ENCODE assay signal across 8 cellular contexts in the genomic region with DNA sequence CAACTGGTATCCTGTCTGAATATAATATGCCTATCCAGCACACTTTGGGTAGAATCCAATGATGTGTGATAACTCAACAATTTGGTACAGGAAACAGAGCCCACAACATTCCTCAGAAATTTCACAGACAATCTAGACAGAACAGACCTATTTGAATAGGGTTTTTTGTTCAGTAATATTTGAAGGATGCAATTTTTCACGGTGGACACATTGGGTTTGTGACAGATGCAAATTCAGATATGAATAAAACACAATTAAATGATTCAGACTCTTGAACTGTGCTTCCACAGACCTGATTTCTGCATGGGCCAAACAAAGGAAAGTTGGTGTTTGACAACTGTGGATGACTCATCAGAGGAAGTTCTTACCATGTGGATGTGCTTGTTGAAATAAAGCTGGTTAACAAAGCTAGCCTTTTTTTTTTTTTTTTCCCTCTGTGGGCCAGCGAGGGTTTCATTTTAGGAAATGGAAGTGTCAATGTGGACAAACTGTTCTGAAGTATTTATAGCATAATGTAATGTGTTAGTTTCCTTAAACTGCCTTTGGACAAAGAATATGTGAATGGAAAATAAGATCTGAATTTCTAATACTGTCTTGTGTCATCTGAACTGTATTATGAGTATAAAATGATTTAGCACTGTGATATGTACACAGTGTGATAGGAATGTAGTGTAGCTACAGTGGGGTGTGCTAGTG. TPM values are rescaled to one million over a fixed set of nuclear protein-coding genes. Genes with fewer than 3 reads are reported as not detected.
DNase-seq lines count a peak whose midpoint lies in the region; ATAC-seq, FAIRE-seq and TF ChIP-seq lines count a peak whose summit lies in the region.

No MANE protein-coding gene starts in this region.

- no peaks in the 10 kb centered on the region for H3K27me3 Mint-ChIP-seq in CD4-positive, CD25-positive, alpha-beta regulatory T cell

- WGBS in lung, 2 donors: 1 to 8% methylated on average over 2 of the region's 2 CpGs

- H3K4me1 Mint-ChIP-seq in CD4-positive, CD25-positive, alpha-beta regulatory T cell: peaks cover 22 to 44% (median 29%) of the 10 kb centered on the region in 4 donors

- peaks cover 0 to 2% (median 0%) of the 10 kb centered on the region in 7 donors for H3K9me3 Mint-ChIP-seq in CD4-positive, CD25-positive, alpha-beta regulatory T cell

- peak; percentile 51 to 57 for ATAC-seq in CD4-positive, CD25-positive, alpha-beta regulatory T cell (ENCODE audit: low read depth in 2 of 2)
- peak; percentile 89 for ATAC-seq in SK-N-SH treated with all-trans-retinoic acid at 6 μM for 48 hours
- peak; percentile 76 for ATAC-seq in lung (ENCODE audit: insufficient read depth, low FRiP score)
- no peak for ATAC-seq in HG02981 (IDR thresholded peaks at IDR 0.05; ENCODE audit: unreplicated experiment)
- no peak for ATAC-seq in GM21786 (IDR thresholded peaks at IDR 0.05; ENCODE audit: unreplicated experiment)

- H3K4me1 ChIP-seq in CD4-positive, CD25-positive, alpha-beta regulatory T cell (ENCODE audit: control insufficient read depth, insufficient read depth, low read length, poor library complexity, severe bottlenecking): peaks cover 18% of the 10 kb centered on the region
- H3K4me1 ChIP-seq in lung (ENCODE audit: control insufficient read depth in 2 of 2, insufficient read depth in 2 of 2, low read length in 2 of 2): peaks cover 0 to 23% of the 10 kb centered on the region in 2 donors

- H3K9me3 ChIP-seq in CD4-positive, CD25-positive, alpha-beta regulatory T cell (ENCODE audit: control insufficient read depth in 2 of 2, low read length in 2 of 2): peaks cover 3 to 4% of the 10 kb centered on the region in 2 experiments
- peaks cover 0 to 1% of the 10 kb centered on the region in 2 donors for H3K9me3 ChIP-seq in lung (ENCODE audit: control insufficient read depth in 2 of 2, insufficient read depth in 1 of 2, low read length in 1 of 2)

- peak in 1 of 3 donors; percentile 47 for DNase-seq in CD4-positive, CD25-positive, alpha-beta regulatory T cell
- peak; percentile 87 for DNase-seq in HFF-Myc (ENCODE audit: extremely low read depth, low read depth)
- peak; percentile 98 for DNase-seq in dermis blood vessel endothelial cell
- DNase-seq in lung (ENCODE audit: low spot score): no peak
- peak; percentile 79 for DNase-seq in urothelium cell line (ENCODE audit: low spot score)

- no peaks in the 10 kb centered on the region for H3K36me3 ChIP-seq in CD4-positive, CD25-positive, alpha-beta regulatory T cell (ENCODE audit: control insufficient read depth, insufficient read depth, low read length)
- H3K36me3 ChIP-seq in lung (ENCODE audit: control insufficient read depth in 2 of 2, insufficient read depth in 2 of 2, low read length in 2 of 2): peaks cover 0 to under 1% of the 10 kb centered on the region in 2 donors

- TF ChIP-seq CTCF in HFF-Myc (IDR thresholded peaks at IDR 0.05; ENCODE audit: low read depth, low read length, missing control alignments) (no peak), lung (IDR thresholded peaks at IDR 0.05; ENCODE audit: control extremely low read depth, extremely low read depth) (no peak)

- no peak overlapping the region for H3K4me3 Mint-ChIP-seq in CD4-positive, CD25-positive, alpha-beta regulatory T cell

- no peak overlapping the region for H3K27ac ChIP-seq in CD4-positive, CD25-positive, alpha-beta regulatory T cell (ENCODE audit: insufficient read depth, low read length, poor library complexity, severe bottlenecking)
- H3K27ac ChIP-seq in lung (ENCODE audit: low read depth in 1 of 2, low read length in 1 of 2): peak overlapping the region in 1 of 2 donors; percentile 66

- H3K36me3 Mint-ChIP-seq in CD4-positive, CD25-positive, alpha-beta regulatory T cell: peaks cover 6% of the 10 kb centered on the region

- no peak overlapping the region for H3K4me3 ChIP-seq in CD4-positive, CD25-positive, alpha-beta regulatory T cell (ENCODE audit: low read depth, low read length)
- H3K4me3 ChIP-seq in HFF-Myc (replicated peaks; ENCODE audit: low read depth, low read length) (no peak overlapping the region), lung (no peak overlapping the region)

- FAIRE-seq in urothelium cell line (lab: Jason Lieb, UNC): peak; percentile 95

- H3K27ac Mint-ChIP-seq in CD4-positive, CD25-positive, alpha-beta regulatory T cell: peak overlapping the region; percentile 32 to 93 (median 38)

- H3K27me3 ChIP-seq in CD4-positive, CD25-positive, alpha-beta regulatory T cell (ENCODE audit: control insufficient read depth, insufficient read depth, low read length): no peaks in the 10 kb centered on the region
- no peaks in the 10 kb centered on the region for H3K27me3 ChIP-seq in lung (ENCODE audit: control insufficient read depth, insufficient read depth)

TF ChIP-seq in SK-N-SH treated with all-trans-retinoic acid at 6 μM for 48 hours, 23 proteins besides CTCF, POLR2A, EP300 and RAD21 (continues in another document):
- peak; percentile 90 for TF ChIP-seq CREB5 (CRISPR knock-in tag; IDR thresholded peaks at IDR 0.05; ENCODE audit: low read depth)
- 0 out of 2 replicates have a peak, but pooled peaks have one; percentile 61 for TF ChIP-seq CSDC2 (CRISPR knock-in tag; IDR thresholded peaks at IDR 0.05)
- TF ChIP-seq BACH2 (CRISPR knock-in tag; IDR thresholded peaks at IDR 0.05; ENCODE audit: borderline replicate concordance): no peak
- TF ChIP-seq RARB (CRISPR knock-in tag; IDR thresholded peaks at IDR 0.05): peak; percentile 86
- no peak for TF ChIP-seq ESRRG (CRISPR knock-in tag; IDR thresholded peaks at IDR 0.05)
- TF ChIP-seq, protein P1, sequence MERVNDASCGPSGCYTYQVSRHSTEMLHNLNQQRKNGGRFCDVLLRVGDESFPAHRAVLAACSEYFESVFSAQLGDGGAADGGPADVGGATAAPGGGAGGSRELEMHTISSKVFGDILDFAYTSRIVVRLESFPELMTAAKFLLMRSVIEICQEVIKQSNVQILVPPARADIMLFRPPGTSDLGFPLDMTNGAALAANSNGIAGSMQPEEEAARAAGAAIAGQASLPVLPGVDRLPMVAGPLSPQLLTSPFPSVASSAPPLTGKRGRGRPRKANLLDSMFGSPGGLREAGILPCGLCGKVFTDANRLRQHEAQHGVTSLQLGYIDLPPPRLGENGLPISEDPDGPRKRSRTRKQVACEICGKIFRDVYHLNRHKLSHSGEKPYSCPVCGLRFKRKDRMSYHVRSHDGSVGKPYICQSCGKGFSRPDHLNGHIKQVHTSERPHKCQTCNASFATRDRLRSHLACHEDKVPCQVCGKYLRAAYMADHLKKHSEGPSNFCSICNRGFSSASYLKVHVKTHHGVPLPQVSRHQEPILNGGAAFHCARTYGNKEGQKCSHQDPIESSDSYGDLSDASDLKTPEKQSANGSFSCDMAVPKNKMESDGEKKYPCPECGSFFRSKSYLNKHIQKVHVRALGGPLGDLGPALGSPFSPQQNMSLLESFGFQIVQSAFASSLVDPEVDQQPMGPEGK (CRISPR knock-in tag; IDR thresholded peaks at IDR 0.05; ENCODE audit: borderline replicate concordance): peak; percentile 92
- TF ChIP-seq ZNF565 (CRISPR knock-in tag; conservative IDR thresholded peaks at IDR 0.05; ENCODE audit: low read depth): no peak
- TF ChIP-seq TOX (CRISPR knock-in tag; IDR thresholded peaks at IDR 0.05; ENCODE audit: borderline replicate concordance): peak; percentile 74
- TF ChIP-seq, protein P2, sequence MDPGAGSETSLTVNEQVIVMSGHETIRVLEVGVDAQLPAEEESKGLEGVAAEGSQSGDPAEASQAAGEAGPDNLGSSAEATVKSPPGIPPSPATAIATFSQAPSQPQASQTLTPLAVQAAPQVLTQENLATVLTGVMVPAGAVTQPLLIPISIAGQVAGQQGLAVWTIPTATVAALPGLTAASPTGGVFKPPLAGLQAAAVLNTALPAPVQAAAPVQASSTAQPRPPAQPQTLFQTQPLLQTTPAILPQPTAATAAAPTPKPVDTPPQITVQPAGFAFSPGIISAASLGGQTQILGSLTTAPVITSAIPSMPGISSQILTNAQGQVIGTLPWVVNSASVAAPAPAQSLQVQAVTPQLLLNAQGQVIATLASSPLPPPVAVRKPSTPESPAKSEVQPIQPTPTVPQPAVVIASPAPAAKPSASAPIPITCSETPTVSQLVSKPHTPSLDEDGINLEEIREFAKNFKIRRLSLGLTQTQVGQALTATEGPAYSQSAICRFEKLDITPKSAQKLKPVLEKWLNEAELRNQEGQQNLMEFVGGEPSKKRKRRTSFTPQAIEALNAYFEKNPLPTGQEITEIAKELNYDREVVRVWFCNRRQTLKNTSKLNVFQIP (CRISPR knock-in tag; IDR thresholded peaks at IDR 0.05; ENCODE audit: borderline replicate concordance, low read depth): peak; percentile 96; the same call in 1 of the 2 replicates
- TF ChIP-seq TCF4 (CRISPR knock-in tag; IDR thresholded peaks at IDR 0.05; ENCODE audit: borderline replicate concordance): no peak; the same call in 1 of the 2 replicates
- TF ChIP-seq CSRNP3 (CRISPR knock-in tag; IDR thresholded peaks at IDR 0.05): peak; percentile 78; the same call in 1 of the 2 replicates
- TF ChIP-seq ZFP30 (CRISPR knock-in tag; IDR thresholded peaks at IDR 0.05): no peak

RNA-seq across cellular contexts. Expression of gene FAM133B, which starts 43.2 kb away (rescaled TPM):
- total RNA-seq in CD4-positive, CD25-positive, alpha-beta regulatory T cell: 80.6 TPM
- polyA plus RNA-seq in CD4-positive, CD25-positive, alpha-beta regulatory T cell: 10 to 100 TPM; 17.5 to 34.0 (median 18.0) TPM
- 14.4 and 15.7 TPM in 2 replicates for total RNA-seq in dermis blood vessel endothelial cell
- total RNA-seq in lung: 100 to 1,000 TPM in 1 of 2 donors, 10 to 100 TPM in 1; 16.8 to 123 TPM
- polyA plus RNA-seq in lung: 10 to 100 TPM in 1 of 2 donors, 1 to 10 TPM in 1; 9.6 to 23.9 TPM

Comparison
In these comparisons a context has a peak if more than half of its experiments do, and no peak if none do; other contexts are left out.
1. ATAC-seq: peak in CD4-positive, CD25-positive, alpha-beta regulatory T cell (2 of 2), SK-N-SH treated with all-trans-retinoic acid at 6 μM for 48 hours (single experiment) and lung (single experiment); none in HG02981 (single experiment) and GM21786 (single experiment).